Comparison of ENCODE assay signal across 7 cellular contexts in genomic region chr19:3175761-3176714, GRCh38.
DNase-seq lines count a peak whose midpoint lies in the region; ATAC-seq and TF ChIP-seq lines count a peak whose summit lies in the region.

No MANE protein-coding gene starts in this region.

- ATAC-seq in GM18505 (IDR thresholded peaks at IDR 0.05; ENCODE audit: unreplicated experiment): no peak

- H3K4me3 ChIP-seq in skin epidermis (no peak overlapping the region), HAP-1 (no peak overlapping the region)

- H3K36me3 ChIP-seq in HAP-1 (replicated peaks): no peaks in the 10 kb centered on the region

- H3K27me3 ChIP-seq in HAP-1 (ENCODE audit: low read depth): no peaks in the 10 kb centered on the region

- peak; percentile 83 for DNase-seq in NCI-H69 (lab: John Stamatoyannopoulos, UW)
- peak; percentile 76 for DNase-seq in dedifferentiated amniotic fluid mesenchymal stem cell (ENCODE audit: extremely low spot score)
- no peak for DNase-seq in HAP-1 (ENCODE audit: low spot score in 2 of 2)
- DNase-seq in stimulated activated CD4-positive, alpha-beta T cell treated with anti-CD3 and anti-CD28 coated beads, Interleukin-4, amount 100 ng/mL, for 24 hours: no peak
- DNase-seq in hippocampal formation (lab: John Stamatoyannopoulos, UW): no peak

- no peaks in the 10 kb centered on the region for H3K9me3 ChIP-seq in HAP-1

- peak overlapping the region in 19 of 21 experiments; percentile 9 to 85 (median 62) for H3K27ac ChIP-seq in skin epidermis

- H3K4me1 ChIP-seq in HAP-1: no peaks in the 10 kb centered on the region

- in situ Hi-C loops in HAP-1 (cut with MboI; ENCODE audit: low sequenced_read_pairs): no loop called here

- peak; percentile 31 for TF ChIP-seq POLR2A in GM18505 (IDR thresholded peaks at IDR 0.05; ENCODE audit: borderline replicate concordance, extremely low read depth, insufficient read depth, insufficient read length)

Comparison
In these comparisons a context has a peak if more than half of its experiments do, and no peak if none do; other contexts are left out.
1. DNase-seq: peak in NCI-H69 (single experiment) and dedifferentiated amniotic fluid mesenchymal stem cell (single experiment); none in HAP-1 (0 of 2), stimulated activated CD4-positive, alpha-beta T cell treated with anti-CD3 and anti-CD28 coated beads, Interleukin-4, amount 100 ng/mL, for 24 hours (single experiment) and hippocampal formation (0 of 2).